Comparison of ENCODE assay signal across 9 cellular contexts in the genomic region with DNA sequence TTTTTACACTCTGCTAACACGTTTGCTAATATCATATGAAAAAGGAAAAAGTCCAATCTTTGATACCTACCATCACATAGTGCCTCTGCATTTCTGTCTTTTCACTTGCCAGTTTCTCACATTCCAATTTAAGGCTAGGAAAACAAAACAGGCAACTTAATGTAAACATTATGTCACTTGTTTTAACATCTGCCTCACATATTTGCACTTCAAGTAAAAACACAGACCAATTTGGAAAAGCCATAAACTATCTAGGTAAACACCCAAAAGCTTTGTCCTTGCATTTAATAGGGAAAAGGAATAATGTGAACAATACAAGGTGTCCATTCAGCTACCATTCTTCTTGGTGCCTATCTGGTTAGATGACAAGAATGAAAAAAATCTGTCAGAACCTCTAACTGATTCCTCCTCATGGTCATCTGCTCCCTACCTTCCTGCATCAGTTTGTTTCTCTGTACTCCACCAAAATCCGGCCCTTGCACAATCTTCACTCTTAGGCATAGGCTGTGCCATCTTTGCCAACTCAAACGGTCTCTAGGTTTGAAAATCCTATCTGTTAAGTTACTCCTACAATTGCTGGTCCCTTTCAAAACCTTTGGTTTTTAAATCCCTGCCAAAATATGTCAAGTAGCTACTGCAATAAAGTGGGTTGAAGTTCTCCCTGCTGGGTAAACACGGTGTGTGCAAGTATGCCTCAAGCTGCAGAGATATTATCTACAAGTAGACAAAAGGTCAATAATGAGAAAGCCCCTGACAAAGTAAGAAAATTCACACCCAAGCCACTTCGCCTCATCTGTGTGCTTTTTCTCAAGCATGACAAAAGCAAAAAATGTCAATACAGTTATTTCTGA. TPM values are rescaled to one million over a fixed set of nuclear protein-coding genes. Genes with fewer than 3 reads are reported as not detected.
DNase-seq lines count a peak whose midpoint lies in the region; FAIRE-seq and TF ChIP-seq lines count a peak whose summit lies in the region.
"Had no signal": no experiment of that assay in that cellular context is flagged by ENCODE, and none has a peak within 500 bp of the region (broad histone marks: within the 10 kb centered on the region; RNA-seq: fewer than 3 reads in every experiment).

No MANE protein-coding gene starts in this region.

- no peaks in the 10 kb centered on the region for H3K9me3 Mint-ChIP-seq in activated CD4-positive, alpha-beta T cell treated with anti-CD3 and anti-CD28 coated beads, Interleukin-2, amount 10 ng/mL, durations not matched to agents 7 days and 5 days
- no peaks in the 10 kb centered on the region for H3K9me3 Mint-ChIP-seq in activated naive CD4-positive, alpha-beta T cell treated with anti-CD3 and anti-CD28 coated beads for 36 hours

- 27% methylated on average over 2 to 5 of the region's 5 CpGs for WGBS in transverse colon (ENCODE audit: low coverage in 1 of 2), 2 donors

- no peak for TF ChIP-seq EP300 in transverse colon (IDR thresholded peaks at IDR 0.05; ENCODE audit: low read depth)

- POLR2A ChIA-PET in activated CD4-positive, alpha-beta T cell treated with anti-CD3 and anti-CD28 coated beads, Interleukin-2, amount 10 ng/mL, durations not matched to agents 7 days and 5 days (lab: Charles Lee): no interaction called here

- no peaks in the 10 kb centered on the region for H3K9me3 ChIP-seq in adipocyte (ENCODE audit: control insufficient read depth, low read length)
- H3K9me3 ChIP-seq in transverse colon: no peaks in the 10 kb centered on the region

- FAIRE-seq in GM12892 (lab: Jason Lieb, UNC): no peak

- TF ChIP-seq POLR2A in transverse colon (IDR thresholded peaks at IDR 0.05): no peak
- no peak for TF ChIP-seq POLR2A in GM12892 (IDR thresholded peaks at IDR 0.05; ENCODE audit: low read depth, low read length)

- H3K4me1 ChIP-seq in adipocyte (ENCODE audit: control insufficient read depth, insufficient read depth, low read length): peaks cover 41% of the 10 kb centered on the region
- H3K4me1 ChIP-seq in transverse colon: peaks cover 22 to 61% (median 51%) of the 10 kb centered on the region in 4 donors

- peak overlapping the region; percentile 94 for H3K9ac ChIP-seq in adipocyte (ENCODE audit: low read length)

- H3K4me3 ChIP-seq in adipocyte (ENCODE audit: low read length): peak overlapping the region; percentile 87
- H3K4me3 ChIP-seq in transverse colon: peak overlapping the region in 3 of 4 donors; percentile 60 to 92 (median 87)

- peak overlapping the region; percentile 89 to 95 (median 93) for H3K27ac ChIP-seq in transverse colon

- CTCF ChIA-PET in activated CD4-positive, alpha-beta T cell treated with anti-CD3 and anti-CD28 coated beads, Interleukin-2, amount 10 ng/mL, durations not matched to agents 7 days and 5 days (lab: Charles Lee): no interaction called here
- CTCF ChIA-PET in activated naive CD4-positive, alpha-beta T cell treated with anti-CD3 and anti-CD28 coated beads for 36 hours (lab: Charles Lee): interaction anchor here (0.6 to 1.1 kb wide), 3 partner anchors 27 to 186 kb away, joined by 3 read pairs; no protein-coding TSS in a partner anchor

- intact Hi-C loops in transverse colon (cut with DNase I; ENCODE audit: low total_unique reads): loop anchor here (5.0 to 10.0 kb wide), 5 partner anchors 74 to 889 kb away; no protein-coding TSS in a partner anchor
- intact Hi-C loops in activated naive CD4-positive, alpha-beta T cell treated with anti-CD3 and anti-CD28 coated beads for 36 hours (cut with micrococcal nuclease): loop anchor here (5.0 to 10.0 kb wide), 2 partner anchors 91 to 1509 kb away; no protein-coding TSS in a partner anchor

- H3K36me3 Mint-ChIP-seq in activated CD4-positive, alpha-beta T cell treated with anti-CD3 and anti-CD28 coated beads, Interleukin-2, amount 10 ng/mL, durations not matched to agents 7 days and 5 days (ENCODE audit: low read depth): no peaks in the 10 kb centered on the region
- H3K36me3 Mint-ChIP-seq in activated naive CD4-positive, alpha-beta T cell treated with anti-CD3 and anti-CD28 coated beads for 36 hours (ENCODE audit: low read depth): peaks cover 2% of the 10 kb centered on the region
- H3K36me3 Mint-ChIP-seq: CD4-positive, CD25-positive, alpha-beta regulatory T cell had no signal

- no peak overlapping the region for H3K27ac Mint-ChIP-seq in activated CD4-positive, alpha-beta T cell treated with anti-CD3 and anti-CD28 coated beads, Interleukin-2, amount 10 ng/mL, durations not matched to agents 7 days and 5 days
- no peak overlapping the region for H3K27ac Mint-ChIP-seq in activated naive CD4-positive, alpha-beta T cell treated with anti-CD3 and anti-CD28 coated beads for 36 hours
- H3K27ac Mint-ChIP-seq: CD4-positive, CD25-positive, alpha-beta regulatory T cell had no signal

- H3K27me3 ChIP-seq in adipocyte (replicated peaks; ENCODE audit: control insufficient read depth, insufficient read depth, low read length): no peaks in the 10 kb centered on the region
- no peaks in the 10 kb centered on the region for H3K27me3 ChIP-seq in transverse colon

- H3K36me3 ChIP-seq in adipocyte (ENCODE audit: control insufficient read depth, insufficient read depth, low read length, severe bottlenecking) (peaks cover 40% of the 10 kb centered on the region), transverse colon (peaks cover 0 to 5% (median 0%) of the 10 kb centered on the region in 4 donors)

- DNase-seq in NCI-H2107 treated with DMSO at 0.1 percent for 48 hours (lab: John Stamatoyannopoulos, UW; ENCODE audit: unreplicated experiment): peak; percentile 14
- no peak for DNase-seq in NCI-H2107 (lab: John Stamatoyannopoulos, UW)
- peak; percentile 65 for DNase-seq in adipocyte (ENCODE audit: low read depth)
- DNase-seq in iris pigment epithelial cell (ENCODE audit: low read depth): peak; percentile 76
- no peak for DNase-seq in transverse colon
- no peak for DNase-seq in activated CD4-positive, alpha-beta T cell treated with anti-CD3 and anti-CD28 coated beads, Interleukin-2, amount 10 ng/mL, durations not matched to agents 7 days and 5 days
- DNase-seq in activated naive CD4-positive, alpha-beta T cell treated with anti-CD3 and anti-CD28 coated beads for 36 hours: no peak
- no peak for DNase-seq in GM12892 (ENCODE audit: insufficient read length)
- DNase-seq: CD4-positive, CD25-positive, alpha-beta regulatory T cell had no signal

- in situ Hi-C loops in transverse colon (cut with MboI; ENCODE audit: low pct_ligation_motif_present in 1 of 4, low pct_unique_long_range_greater_than_20kb in 1 of 4, low sequenced_read_pairs in 3 of 4): loop anchor here in 2 of 4 donors (25.0 kb wide), 1 partner anchor 926 kb away; no protein-coding TSS in a partner anchor

- peak; percentile 3 to 43 (median 25) for TF ChIP-seq CTCF in transverse colon (IDR thresholded peaks at IDR 0.05)

- H3K4me1 Mint-ChIP-seq in activated CD4-positive, alpha-beta T cell treated with anti-CD3 and anti-CD28 coated beads, Interleukin-2, amount 10 ng/mL, durations not matched to agents 7 days and 5 days: peaks cover 29% of the 10 kb centered on the region
- peaks cover 27% of the 10 kb centered on the region for H3K4me1 Mint-ChIP-seq in activated naive CD4-positive, alpha-beta T cell treated with anti-CD3 and anti-CD28 coated beads for 36 hours (ENCODE audit: low read depth)

- H3K4me3 Mint-ChIP-seq in activated CD4-positive, alpha-beta T cell treated with anti-CD3 and anti-CD28 coated beads, Interleukin-2, amount 10 ng/mL, durations not matched to agents 7 days and 5 days: no peak overlapping the region
- H3K4me3 Mint-ChIP-seq in activated naive CD4-positive, alpha-beta T cell treated with anti-CD3 and anti-CD28 coated beads for 36 hours: no peak overlapping the region

- peaks cover 28% of the 10 kb centered on the region for H3K27me3 Mint-ChIP-seq in activated CD4-positive, alpha-beta T cell treated with anti-CD3 and anti-CD28 coated beads, Interleukin-2, amount 10 ng/mL, durations not matched to agents 7 days and 5 days
- H3K27me3 Mint-ChIP-seq in activated naive CD4-positive, alpha-beta T cell treated with anti-CD3 and anti-CD28 coated beads for 36 hours (ENCODE audit: low read depth): peaks cover 32% of the 10 kb centered on the region

RNA-seq across cellular contexts. Expression of a gene that starts 3.4 kb away (rescaled TPM):
- 10 to 100 TPM; 51.5 to 77.3 (median 62.2) TPM for total RNA-seq in transverse colon
- under 1 TPM; 0.37 to 0.75 TPM for total RNA-seq in activated CD4-positive, alpha-beta T cell treated with anti-CD3 and anti-CD28 coated beads, Interleukin-2, amount 10 ng/mL, durations not matched to agents 7 days and 5 days
- under 1 TPM; 0.10 TPM for total RNA-seq in activated naive CD4-positive, alpha-beta T cell treated with anti-CD3 and anti-CD28 coated beads for 36 hours
- polyA plus RNA-seq in GM12892 (2012; ENCODE audit: missing spikeins): 0.19 TPM

Comparison
In these comparisons a context has a peak if more than half of its experiments do, and no peak if none do; other contexts are left out.
1. DNase-seq: peak in NCI-H2107 treated with DMSO at 0.1 percent for 48 hours (single experiment), adipocyte (single experiment) and iris pigment epithelial cell (single experiment); none in NCI-H2107 (single experiment), transverse colon (single experiment), activated CD4-positive, alpha-beta T cell treated with anti-CD3 and anti-CD28 coated beads, Interleukin-2, amount 10 ng/mL, durations not matched to agents 7 days and 5 days (single experiment), activated naive CD4-positive, alpha-beta T cell treated with anti-CD3 and anti-CD28 coated beads for 36 hours (single experiment) and GM12892 (single experiment).
2. RNA of a gene that starts 3.4 kb away (total RNA-seq): 51.5 to 77.3 TPM in transverse colon; 0.37 to 0.75 TPM in activated CD4-positive, alpha-beta T cell treated with anti-CD3 and anti-CD28 coated beads, Interleukin-2, amount 10 ng/mL, durations not matched to agents 7 days and 5 days and 0.10 TPM in activated naive CD4-positive, alpha-beta T cell treated with anti-CD3 and anti-CD28 coated beads for 36 hours; every median in the first group is over 10 times any median in the second.